ENCODE assay signal across 1 cellular context in genomic region chr12:94621662-94622359, GRCh38.
TF ChIP-seq lines count a peak whose summit lies in the region.

No MANE protein-coding gene starts in this region.

TF ChIP-seq in HepG2, 621 proteins besides CTCF, POLR2A, EP300 and RAD21 (continued from another document):
- TF ChIP-seq JARID2 (CRISPR knock-in tag; IDR thresholded peaks at IDR 0.05; ENCODE audit: insufficient replicate concordance): no peak
- TF ChIP-seq, protein P1, sequence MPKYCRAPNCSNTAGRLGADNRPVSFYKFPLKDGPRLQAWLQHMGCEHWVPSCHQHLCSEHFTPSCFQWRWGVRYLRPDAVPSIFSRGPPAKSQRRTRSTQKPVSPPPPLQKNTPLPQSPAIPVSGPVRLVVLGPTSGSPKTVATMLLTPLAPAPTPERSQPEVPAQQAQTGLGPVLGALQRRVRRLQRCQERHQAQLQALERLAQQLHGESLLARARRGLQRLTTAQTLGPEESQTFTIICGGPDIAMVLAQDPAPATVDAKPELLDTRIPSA (CRISPR knock-in tag; IDR thresholded peaks at IDR 0.05; ENCODE audit: borderline replicate concordance): no peak
- TF ChIP-seq ZFX (CRISPR knock-in tag; IDR thresholded peaks at IDR 0.05; ENCODE audit: low read depth): no peak
- TF ChIP-seq REST (IDR thresholded peaks at IDR 0.05; ENCODE audit: borderline replicate concordance in 1 of 2, low read depth in 1 of 2, low read length in 2 of 2): no peak
- no peak for TF ChIP-seq BCL3 (CRISPR knock-in tag; IDR thresholded peaks at IDR 0.05)
- no peak for TF ChIP-seq ZNF589 (CRISPR knock-in tag; conservative IDR thresholded peaks at IDR 0.05)
- TF ChIP-seq ZNF761 (CRISPR knock-in tag; conservative IDR thresholded peaks at IDR 0.05): no peak
- TF ChIP-seq, protein P2, sequence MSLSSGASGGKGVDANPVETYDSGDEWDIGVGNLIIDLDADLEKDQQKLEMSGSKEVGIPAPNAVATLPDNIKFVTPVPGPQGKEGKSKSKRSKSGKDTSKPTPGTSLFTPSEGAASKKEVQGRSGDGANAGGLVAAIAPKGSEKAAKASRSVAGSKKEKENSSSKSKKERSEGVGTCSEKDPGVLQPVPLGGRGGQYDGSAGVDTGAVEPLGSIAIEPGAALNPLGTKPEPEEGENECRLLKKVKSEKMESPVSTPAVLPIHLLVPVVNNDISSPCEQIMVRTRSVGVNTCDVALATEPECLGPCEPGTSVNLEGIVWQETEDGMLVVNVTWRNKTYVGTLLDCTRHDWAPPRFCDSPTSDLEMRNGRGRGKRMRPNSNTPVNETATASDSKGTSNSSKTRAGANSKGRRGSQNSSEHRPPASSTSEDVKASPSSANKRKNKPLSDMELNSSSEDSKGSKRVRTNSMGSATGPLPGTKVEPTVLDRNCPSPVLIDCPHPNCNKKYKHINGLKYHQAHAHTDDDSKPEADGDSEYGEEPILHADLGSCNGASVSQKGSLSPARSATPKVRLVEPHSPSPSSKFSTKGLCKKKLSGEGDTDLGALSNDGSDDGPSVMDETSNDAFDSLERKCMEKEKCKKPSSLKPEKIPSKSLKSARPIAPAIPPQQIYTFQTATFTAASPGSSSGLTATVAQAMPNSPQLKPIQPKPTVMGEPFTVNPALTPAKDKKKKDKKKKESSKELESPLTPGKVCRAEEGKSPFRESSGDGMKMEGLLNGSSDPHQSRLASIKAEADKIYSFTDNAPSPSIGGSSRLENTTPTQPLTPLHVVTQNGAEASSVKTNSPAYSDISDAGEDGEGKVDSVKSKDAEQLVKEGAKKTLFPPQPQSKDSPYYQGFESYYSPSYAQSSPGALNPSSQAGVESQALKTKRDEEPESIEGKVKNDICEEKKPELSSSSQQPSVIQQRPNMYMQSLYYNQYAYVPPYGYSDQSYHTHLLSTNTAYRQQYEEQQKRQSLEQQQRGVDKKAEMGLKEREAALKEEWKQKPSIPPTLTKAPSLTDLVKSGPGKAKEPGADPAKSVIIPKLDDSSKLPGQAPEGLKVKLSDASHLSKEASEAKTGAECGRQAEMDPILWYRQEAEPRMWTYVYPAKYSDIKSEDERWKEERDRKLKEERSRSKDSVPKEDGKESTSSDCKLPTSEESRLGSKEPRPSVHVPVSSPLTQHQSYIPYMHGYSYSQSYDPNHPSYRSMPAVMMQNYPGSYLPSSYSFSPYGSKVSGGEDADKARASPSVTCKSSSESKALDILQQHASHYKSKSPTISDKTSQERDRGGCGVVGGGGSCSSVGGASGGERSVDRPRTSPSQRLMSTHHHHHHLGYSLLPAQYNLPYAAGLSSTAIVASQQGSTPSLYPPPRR (CRISPR knock-in tag; IDR thresholded peaks at IDR 0.05; ENCODE audit: borderline replicate concordance): no peak
- TF ChIP-seq SMAD3 (CRISPR knock-in tag; IDR thresholded peaks at IDR 0.05): no peak
- no peak for TF ChIP-seq ZFP36 (IDR thresholded peaks at IDR 0.05; ENCODE audit: borderline replicate concordance, low read depth, low read length, partially characterized antibody)
